In the genomic region with DNA sequence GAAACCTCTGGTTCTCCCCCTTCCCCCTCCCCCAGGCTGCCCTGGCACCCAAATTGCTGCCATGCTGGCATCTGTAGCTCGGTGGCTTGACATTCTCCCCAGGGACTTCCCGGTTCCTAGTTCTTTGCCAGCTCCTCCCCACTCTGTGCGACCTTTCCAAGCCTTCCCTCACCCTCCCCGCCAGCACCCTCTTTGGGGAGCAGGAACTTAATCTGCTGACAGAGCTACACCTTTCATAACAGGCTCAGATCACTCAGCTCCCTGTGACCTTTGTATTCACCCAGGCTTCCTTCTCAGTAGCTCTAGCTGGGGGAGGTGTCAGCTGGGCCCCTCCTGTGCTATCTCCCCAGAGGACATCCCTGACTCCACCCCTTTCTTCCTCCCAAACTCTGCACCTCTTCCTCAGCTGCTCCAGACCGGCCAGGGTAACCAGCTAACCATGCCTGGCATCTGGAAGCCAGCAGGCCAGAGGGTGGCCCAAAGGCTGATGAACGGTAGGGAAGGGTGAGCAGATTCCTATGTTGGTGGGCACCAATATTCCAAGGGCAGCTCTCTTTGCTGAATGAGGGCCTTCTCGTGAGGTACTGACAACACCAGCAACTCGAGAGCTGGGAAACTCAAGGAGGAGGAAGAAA, we compare ENCODE assay signal across 1 cellular context.
TF ChIP-seq lines count a peak whose summit lies in the region.

No MANE protein-coding gene starts in this region.

TF ChIP-seq in K562, 482 proteins besides CTCF, POLR2A, EP300 and RAD21 (continued from another document and continues in another):
- no peak for TF ChIP-seq SFPQ (IDR thresholded peaks at IDR 0.05; ENCODE audit: low read depth, low read length)
- TF ChIP-seq LCOR (CRISPR knock-in tag; IDR thresholded peaks at IDR 0.05): no peak
- no peak for TF ChIP-seq ZNF445 (CRISPR knock-in tag; IDR thresholded peaks at IDR 0.05; ENCODE audit: low read depth)
- no peak for TF ChIP-seq MED1 (CRISPR knock-in tag; IDR thresholded peaks at IDR 0.05; ENCODE audit: borderline replicate concordance)
- TF ChIP-seq PREB (CRISPR knock-in tag; IDR thresholded peaks at IDR 0.05): no peak
- no peak for TF ChIP-seq SLC30A9 (CRISPR knock-in tag; IDR thresholded peaks at IDR 0.05)
- no peak for TF ChIP-seq ZNF347 (CRISPR knock-in tag; IDR thresholded peaks at IDR 0.05; ENCODE audit: low read depth)
- TF ChIP-seq ZNF79 (CRISPR knock-in tag; IDR thresholded peaks at IDR 0.05; ENCODE audit: low read depth): no peak
- no peak for TF ChIP-seq EHMT2 (IDR thresholded peaks at IDR 0.05)
- no peak for TF ChIP-seq TOE1 (IDR thresholded peaks at IDR 0.05; ENCODE audit: borderline replicate concordance)
- no peak for TF ChIP-seq TOE1 (CRISPR knock-in tag; IDR thresholded peaks at IDR 0.05; ENCODE audit: borderline replicate concordance, low read depth)
- TF ChIP-seq COPS2 (conservative IDR thresholded peaks at IDR 0.05): no peak
- TF ChIP-seq, protein P1, sequence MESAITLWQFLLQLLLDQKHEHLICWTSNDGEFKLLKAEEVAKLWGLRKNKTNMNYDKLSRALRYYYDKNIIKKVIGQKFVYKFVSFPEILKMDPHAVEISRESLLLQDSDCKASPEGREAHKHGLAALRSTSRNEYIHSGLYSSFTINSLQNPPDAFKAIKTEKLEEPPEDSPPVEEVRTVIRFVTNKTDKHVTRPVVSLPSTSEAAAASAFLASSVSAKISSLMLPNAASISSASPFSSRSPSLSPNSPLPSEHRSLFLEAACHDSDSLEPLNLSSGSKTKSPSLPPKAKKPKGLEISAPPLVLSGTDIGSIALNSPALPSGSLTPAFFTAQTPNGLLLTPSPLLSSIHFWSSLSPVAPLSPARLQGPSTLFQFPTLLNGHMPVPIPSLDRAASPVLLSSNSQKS (CRISPR knock-in tag; IDR thresholded peaks at IDR 0.05): no peak
- TF ChIP-seq SRSF7 (optimal IDR thresholded peaks at IDR 0.05; ENCODE audit: low read depth, low read length): no peak
- TF ChIP-seq, protein P2, sequence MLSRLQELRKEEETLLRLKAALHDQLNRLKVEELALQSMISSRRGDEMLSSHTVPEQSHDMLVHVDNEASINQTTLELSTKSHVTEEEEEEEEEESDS (CRISPR knock-in tag; IDR thresholded peaks at IDR 0.05): no peak
- TF ChIP-seq ZSCAN32 (CRISPR knock-in tag; IDR thresholded peaks at IDR 0.05): no peak
- TF ChIP-seq, protein P3, sequence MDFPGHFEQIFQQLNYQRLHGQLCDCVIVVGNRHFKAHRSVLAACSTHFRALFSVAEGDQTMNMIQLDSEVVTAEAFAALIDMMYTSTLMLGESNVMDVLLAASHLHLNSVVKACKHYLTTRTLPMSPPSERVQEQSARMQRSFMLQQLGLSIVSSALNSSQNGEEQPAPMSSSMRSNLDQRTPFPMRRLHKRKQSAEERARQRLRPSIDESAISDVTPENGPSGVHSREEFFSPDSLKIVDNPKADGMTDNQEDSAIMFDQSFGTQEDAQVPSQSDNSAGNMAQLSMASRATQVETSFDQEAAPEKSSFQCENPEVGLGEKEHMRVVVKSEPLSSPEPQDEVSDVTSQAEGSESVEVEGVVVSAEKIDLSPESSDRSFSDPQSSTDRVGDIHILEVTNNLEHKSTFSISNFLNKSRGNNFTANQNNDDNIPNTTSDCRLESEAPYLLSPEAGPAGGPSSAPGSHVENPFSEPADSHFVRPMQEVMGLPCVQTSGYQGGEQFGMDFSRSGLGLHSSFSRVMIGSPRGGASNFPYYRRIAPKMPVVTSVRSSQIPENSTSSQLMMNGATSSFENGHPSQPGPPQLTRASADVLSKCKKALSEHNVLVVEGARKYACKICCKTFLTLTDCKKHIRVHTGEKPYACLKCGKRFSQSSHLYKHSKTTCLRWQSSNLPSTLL (IDR thresholded peaks at IDR 0.05): no peak
- TF ChIP-seq ZNF507 (tag; conservative IDR thresholded peaks at IDR 0.05): no peak
- no peak for TF ChIP-seq ZNF23 (CRISPR knock-in tag; IDR thresholded peaks at IDR 0.05)
- no peak for TF ChIP-seq THRA (IDR thresholded peaks at IDR 0.05)
- TF ChIP-seq CC2D1A (IDR thresholded peaks at IDR 0.05): no peak
- no peak for TF ChIP-seq PRPF4 (IDR thresholded peaks at IDR 0.05; ENCODE audit: insufficient read depth, low read depth, low read length, poor library complexity, severe bottlenecking)
- TF ChIP-seq ZNF780A (CRISPR knock-in tag; IDR thresholded peaks at IDR 0.05): no peak
- no peak for TF ChIP-seq NR4A1 (CRISPR knock-in tag; IDR thresholded peaks at IDR 0.05)
- no peak for TF ChIP-seq NR4A1 (tag; IDR thresholded peaks at IDR 0.05)
- no peak for TF ChIP-seq CBX8 (IDR thresholded peaks at IDR 0.05; ENCODE audit: borderline replicate concordance, extremely low read depth, low read depth, low read length, poor library complexity, severe bottlenecking)
- no peak for TF ChIP-seq DNMT1 (IDR thresholded peaks at IDR 0.05)
- no peak for TF ChIP-seq ZNF518B (CRISPR knock-in tag; IDR thresholded peaks at IDR 0.05)
- TF ChIP-seq ETV6 (IDR thresholded peaks at IDR 0.05; ENCODE audit: borderline replicate concordance in 1 of 2, low read depth in 2 of 2, low read length in 1 of 2): no peak
- no peak for TF ChIP-seq ETV6 (CRISPR knock-in tag; IDR thresholded peaks at IDR 0.05; ENCODE audit: borderline replicate concordance)
- TF ChIP-seq, protein P4, sequence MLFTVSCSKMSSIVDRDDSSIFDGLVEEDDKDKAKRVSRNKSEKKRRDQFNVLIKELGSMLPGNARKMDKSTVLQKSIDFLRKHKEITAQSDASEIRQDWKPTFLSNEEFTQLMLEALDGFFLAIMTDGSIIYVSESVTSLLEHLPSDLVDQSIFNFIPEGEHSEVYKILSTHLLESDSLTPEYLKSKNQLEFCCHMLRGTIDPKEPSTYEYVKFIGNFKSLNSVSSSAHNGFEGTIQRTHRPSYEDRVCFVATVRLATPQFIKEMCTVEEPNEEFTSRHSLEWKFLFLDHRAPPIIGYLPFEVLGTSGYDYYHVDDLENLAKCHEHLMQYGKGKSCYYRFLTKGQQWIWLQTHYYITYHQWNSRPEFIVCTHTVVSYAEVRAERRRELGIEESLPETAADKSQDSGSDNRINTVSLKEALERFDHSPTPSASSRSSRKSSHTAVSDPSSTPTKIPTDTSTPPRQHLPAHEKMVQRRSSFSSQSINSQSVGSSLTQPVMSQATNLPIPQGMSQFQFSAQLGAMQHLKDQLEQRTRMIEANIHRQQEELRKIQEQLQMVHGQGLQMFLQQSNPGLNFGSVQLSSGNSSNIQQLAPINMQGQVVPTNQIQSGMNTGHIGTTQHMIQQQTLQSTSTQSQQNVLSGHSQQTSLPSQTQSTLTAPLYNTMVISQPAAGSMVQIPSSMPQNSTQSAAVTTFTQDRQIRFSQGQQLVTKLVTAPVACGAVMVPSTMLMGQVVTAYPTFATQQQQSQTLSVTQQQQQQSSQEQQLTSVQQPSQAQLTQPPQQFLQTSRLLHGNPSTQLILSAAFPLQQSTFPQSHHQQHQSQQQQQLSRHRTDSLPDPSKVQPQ (CRISPR knock-in tag; IDR thresholded peaks at IDR 0.05; ENCODE audit: borderline replicate concordance): no peak
- no peak for TF ChIP-seq REST (CRISPR knock-in tag; IDR thresholded peaks at IDR 0.05; ENCODE audit: low read depth)
- TF ChIP-seq MAFF (IDR thresholded peaks at IDR 0.05; ENCODE audit: low read length): peak; percentile 24; the same call in 1 of the 2 replicates
- TF ChIP-seq ZNF239 (CRISPR knock-in tag; IDR thresholded peaks at IDR 0.05): no peak
- TF ChIP-seq ZNF316 (IDR thresholded peaks at IDR 0.05): peak; percentile 77
- TF ChIP-seq MIER1 (IDR thresholded peaks at IDR 0.05; ENCODE audit: low read depth): no peak
- no peak for TF ChIP-seq ATF4 (CRISPR knock-in tag; IDR thresholded peaks at IDR 0.05)
